Comparison of ENCODE assay signal across 24 cellular contexts in the genomic region with DNA sequence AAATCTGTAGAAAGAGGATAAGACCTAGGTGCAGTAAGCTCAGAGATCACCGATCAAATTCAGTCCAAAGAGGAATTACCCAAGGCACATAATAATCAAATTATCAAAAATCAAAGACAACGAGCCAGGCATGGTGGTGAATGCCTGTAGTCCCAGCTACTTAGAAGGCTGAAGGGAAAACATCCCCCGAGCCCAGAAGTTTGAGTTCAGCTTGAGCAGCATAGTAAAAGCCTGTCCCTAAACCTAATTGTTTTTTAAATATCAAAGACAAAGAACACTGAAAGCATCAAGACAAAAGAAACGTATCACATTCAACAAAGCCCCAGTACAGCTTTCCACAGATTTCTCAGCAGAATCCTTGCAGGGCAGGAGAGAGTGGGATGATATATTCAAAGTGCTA.
"Had no signal": no experiment of that assay in that cellular context is flagged by ENCODE, and none has a peak within 500 bp of the region (broad histone marks: within the 10 kb centered on the region; RNA-seq: fewer than 3 reads in every experiment).

No MANE protein-coding gene starts in this region.

- H3K27ac Mint-ChIP-seq: T-cell had no signal

- H3K4me2 ChIP-seq: SK-N-SH had no signal

- ATAC-seq: HepG2, Panc1, PC-3, T-cell had no signal

- H3K9me3 ChIP-seq: SK-N-SH had no signal

- H3K27ac ChIP-seq: RWPE1 had no signal

- DNase-seq: IMR-90, Kasumi-1, KG1, MM.1S, NCI-H1048, NCI-H1105, NCI-H1417, NCI-H1436 treated with DMSO at 0.1 percent for 48 hours, NCI-H1694, NCI-H187 treated with DMSO at 0.1 percent for 48 hours, NCI-H2029 treated with DMSO at 0.1 percent for 48 hours, NCI-H2171 treated with DMSO at 0.1 percent for 48 hours, NCI-H2227 treated with DMSO at 0.1 percent for 48 hours, NCI-H524, NCI-H526 treated with DMSO at 0.1 percent for 48 hours, NCI-H748 treated with DMSO at 0.1 percent for 48 hours, PC-3, SHP77, SK-N-SH, SW 1271, T-cell had no signal

- H3K9ac ChIP-seq: SK-N-SH had no signal

- H3K4me3 Mint-ChIP-seq: T-cell had no signal

- H3K36me3 Mint-ChIP-seq: T-cell had no signal

- H3K4me1 Mint-ChIP-seq: T-cell had no signal
